In genomic region chr15:95450413-95450812, GRCh38 we compare ENCODE assay signal across 28 cellular contexts.
"Had no signal": no experiment of that assay in that cellular context is flagged by ENCODE, and none has a peak within 500 bp of the region (broad histone marks: within the 10 kb centered on the region; RNA-seq: fewer than 3 reads in every experiment).

No MANE protein-coding gene starts in this region.

- H3K27ac Mint-ChIP-seq: dendritic cell treated with granulocyte-macrophage colony-stimulating factor and Interleukin-4, amounts not matched to agents 40 ng/mL and 50 ng/mL, for 4 days; endodermal cell; immature natural killer cell; memory B cell; natural killer cell treated with Interleukin-12 subunit alpha and Interleukin-12 subunit beta and Interleukin-15 and Interleukin-18, amount 100 ng/mL, for 72 hours; neural progenitor cell; progenitor cell of endocrine pancreas; stimulated activated effector memory CD8-positive, alpha-beta T cell treated with anti-CD3 and anti-CD28 coated beads, Interleukin-12 subunit alpha, Interleukin-12 subunit beta, amount 100 ng/mL, for 72 hours; stimulated activated naive CD8-positive, alpha-beta T cell treated with anti-CD3 and anti-CD28 coated beads, Interleukin-15, amount 100 ng/mL, for 72 hours had no signal

- FAIRE-seq: frontal cortex had no signal

- H3K36me3 Mint-ChIP-seq: memory B cell; mesothelial cell of epicardium; naive B cell; neural progenitor cell; stimulated activated effector memory CD8-positive, alpha-beta T cell treated with anti-CD3 and anti-CD28 coated beads, Interleukin-12 subunit alpha, Interleukin-12 subunit beta, amount 100 ng/mL, for 72 hours had no signal

- H3K4me1 ChIP-seq: colonic mucosa, esophagus squamous epithelium, lower lobe of right lung, parathyroid adenoma, right atrium auricular region, thyroid gland had no signal

- H2AFZ ChIP-seq: neural progenitor cell, parathyroid adenoma had no signal

- H3K4me1 Mint-ChIP-seq: memory B cell, naive B cell had no signal

- H3K27me3 Mint-ChIP-seq: dendritic cell treated with granulocyte-macrophage colony-stimulating factor and Interleukin-4, amounts not matched to agents 40 ng/mL and 50 ng/mL, for 4 days; memory B cell had no signal

- DNase-seq: colonic mucosa; effector CD8-positive, alpha-beta T cell; endodermal cell; esophagus squamous epithelium; hypothalamus; immature natural killer cell; islet precursor cell; left ventricle myocardium superior; lower lobe of right lung; mucosa of descending colon; naive B cell; stimulated activated CD4-positive, alpha-beta T cell treated with anti-CD3 and anti-CD28 coated beads, Interleukin-2, amount 100 ng/mL, for 24 hours; stimulated activated CD4-positive, alpha-beta T cell treated with anti-CD3 and anti-CD28 coated beads, Interleukin-4, amount 100 ng/mL, for 24 hours; stimulated activated naive CD8-positive, alpha-beta T cell treated with anti-CD3 and anti-CD28 coated beads, Interleukin-15, amount 100 ng/mL, for 72 hours; thyroid gland; trophoblast cell had no signal

- H3K27me3 ChIP-seq: colonic mucosa, esophagus squamous epithelium, neural progenitor cell, right atrium auricular region, thyroid gland, vagina had no signal

- ATAC-seq: left ventricle myocardium superior; lower lobe of right lung; mucosa of descending colon; natural killer cell treated with Interleukin-12 subunit alpha and Interleukin-12 subunit beta and Interleukin-15 and Interleukin-18, amount 100 ng/mL, for 72 hours; sciatic nerve; stimulated activated effector memory CD8-positive, alpha-beta T cell treated with anti-CD3 and anti-CD28 coated beads, Interleukin-12 subunit alpha, Interleukin-12 subunit beta, amount 100 ng/mL, for 72 hours; stimulated activated naive CD8-positive, alpha-beta T cell treated with anti-CD3 and anti-CD28 coated beads, Interleukin-15, amount 100 ng/mL, for 72 hours had no signal

- H3K9ac ChIP-seq: neural progenitor cell, parathyroid adenoma had no signal

- H3K9me3 ChIP-seq: colonic mucosa, esophagus squamous epithelium, lower lobe of right lung, mucosa of descending colon, right atrium auricular region, thyroid gland, vagina had no signal

- H3K79me2 ChIP-seq: parathyroid adenoma had no signal

- H3K4me2 ChIP-seq: neural progenitor cell had no signal

- H3K9me3 Mint-ChIP-seq: dendritic cell treated with granulocyte-macrophage colony-stimulating factor and Interleukin-4, amounts not matched to agents 40 ng/mL and 50 ng/mL, for 4 days; endodermal cell; neural progenitor cell; stimulated activated naive CD8-positive, alpha-beta T cell treated with anti-CD3 and anti-CD28 coated beads, Interleukin-15, amount 100 ng/mL, for 72 hours had no signal

- H3K4me3 Mint-ChIP-seq: dendritic cell treated with granulocyte-macrophage colony-stimulating factor and Interleukin-4, amounts not matched to agents 40 ng/mL and 50 ng/mL, for 4 days; endodermal cell; immature natural killer cell; memory B cell; mesothelial cell of epicardium; naive B cell; natural killer cell treated with Interleukin-12 subunit alpha and Interleukin-12 subunit beta and Interleukin-15 and Interleukin-18, amount 100 ng/mL, for 72 hours; neural progenitor cell; stimulated activated effector memory CD8-positive, alpha-beta T cell treated with anti-CD3 and anti-CD28 coated beads, Interleukin-12 subunit alpha, Interleukin-12 subunit beta, amount 100 ng/mL, for 72 hours; stimulated activated naive CD8-positive, alpha-beta T cell treated with anti-CD3 and anti-CD28 coated beads, Interleukin-15, amount 100 ng/mL, for 72 hours had no signal

- H3K4me3 ChIP-seq: colonic mucosa, esophagus squamous epithelium, lower lobe of right lung, mucosa of descending colon, neural progenitor cell, right atrium auricular region, thyroid gland, vagina had no signal

- H3K36me3 ChIP-seq: colonic mucosa, esophagus squamous epithelium, lower lobe of right lung, neural progenitor cell, right atrium auricular region, thyroid gland, vagina had no signal

- H3K27ac ChIP-seq: colonic mucosa, esophagus squamous epithelium, lower lobe of right lung, neural progenitor cell, parathyroid adenoma, right atrium auricular region, thyroid gland, vagina had no signal
